9 cellular contexts compared by ENCODE assay signal in genomic region chr1:237103021-237103420, GRCh38.
"Had no signal": no experiment of that assay in that cellular context is flagged by ENCODE, and none has a peak within 500 bp of the region (broad histone marks: within the 10 kb centered on the region; RNA-seq: fewer than 3 reads in every experiment).

No MANE protein-coding gene starts in this region.

- DNase-seq: GM23248, GOT3, H7, HFFc6, KBM-7 had no signal

- H3K36me3 ChIP-seq: HAP-1 had no signal

- H3K9me3 ChIP-seq: HAP-1 had no signal

- H3K4me3 ChIP-seq: GM23248, HAP-1 had no signal

- H3K9ac ChIP-seq: GM23248, KMS-11 had no signal

- ATAC-seq: HCT116 had no signal

- H3K4me1 ChIP-seq: HAP-1 had no signal

- H3K4me2 ChIP-seq: KMS-11 had no signal

- H3K27ac ChIP-seq: GM23248, KMS-11 had no signal

- H2AFZ ChIP-seq: GM23248 had no signal

- FAIRE-seq: HTR-8/SVneo had no signal
